23 cellular contexts compared by ENCODE assay signal in the genomic region with DNA sequence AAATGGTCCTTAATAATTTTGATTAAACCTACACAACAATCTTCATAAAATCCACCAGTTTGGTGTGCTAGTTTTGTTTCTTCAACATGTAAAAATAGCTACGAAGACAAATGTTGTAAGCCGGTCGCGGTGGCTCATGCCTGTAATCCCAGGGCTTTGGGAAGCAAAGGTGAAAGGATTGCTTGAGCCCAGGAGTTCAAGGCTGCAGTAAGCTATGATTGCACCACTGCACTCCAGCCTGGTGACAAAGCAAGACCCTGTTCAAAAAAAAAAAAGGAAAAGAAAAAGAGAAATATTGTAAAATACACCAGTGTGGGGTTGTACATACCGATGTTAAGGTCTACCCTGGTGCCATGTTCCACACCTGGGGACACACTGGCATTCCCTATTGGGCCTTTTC.
"Had no signal": no experiment of that assay in that cellular context is flagged by ENCODE, and none has a peak within 500 bp of the region (broad histone marks: within the 10 kb centered on the region; RNA-seq: fewer than 3 reads in every experiment).

No MANE protein-coding gene starts in this region.

- H3K27ac ChIP-seq: adrenal gland, SJCRH30 had no signal

- H3K4me3 ChIP-seq: adrenal gland, SJCRH30 had no signal

- H3K36me3 ChIP-seq: adrenal gland had no signal

- H3K27me3 ChIP-seq: adrenal gland, SJCRH30 had no signal

- DNase-seq: activated CD4-positive, alpha-beta T cell treated with anti-CD3 and anti-CD28 coated beads for 48 hours; activated CD4-positive, alpha-beta T cell treated with anti-CD3 and anti-CD28 coated beads, Interleukin-2, amount 50 U/mL, for 4 hours; activated CD4-positive, CD25-positive, alpha-beta regulatory T cell treated with anti-CD3 and anti-CD28 coated beads, Interleukin-2, amount 50 U/mL, for 72 hours; activated CD8-positive, alpha-beta memory T cell treated with anti-CD3 and anti-CD28 coated beads, Interleukin-2, amount 50 U/mL, for 48 hours; activated CD8-positive, alpha-beta T cell treated with anti-CD3 and anti-CD28 coated beads, Interleukin-2, amount 10 ng/mL, durations not matched to agents 7 days and 5 days; activated naive CD4-positive, alpha-beta T cell treated with anti-CD3 and anti-CD28 coated beads, Interleukin-2, amount 50 U/mL, for 16 hours; activated naive CD8-positive, alpha-beta T cell treated with anti-CD3 and anti-CD28 coated beads, Interleukin-2, amount 10 ng/mL, durations not matched to agents 7 days and 5 days; activated T-cell treated with anti-CD3 and anti-CD28 coated beads, Interleukin-2, amount 50 U/mL, for 1 hour; anterior cingulate cortex; cerebellar nuclear complex; Kasumi-1; NCI-H1105 treated with DMSO at 0.1 percent for 48 hours; NCI-H1436 treated with DMSO at 0.1 percent for 48 hours; NCI-H187; NCI-H2081; NCI-H510A treated with DMSO at 0.1 percent for 48 hours; NCI-H69; Right ventricle myocardium superior; SJCRH30; SK-N-SH; SW 1271 had no signal

- H3K4me2 ChIP-seq: SK-N-SH had no signal

- H3K9me3 ChIP-seq: adrenal gland, SJCRH30, SK-N-SH had no signal

- H3K9ac ChIP-seq: SK-N-SH had no signal

- ATAC-seq: activated CD8-positive, alpha-beta T cell treated with anti-CD3 and anti-CD28 coated beads, Interleukin-2, amount 10 ng/mL, durations not matched to agents 7 days and 5 days; WTC11 had no signal
